Comparison of ENCODE assay signal across 1 cellular context in the genomic region with DNA sequence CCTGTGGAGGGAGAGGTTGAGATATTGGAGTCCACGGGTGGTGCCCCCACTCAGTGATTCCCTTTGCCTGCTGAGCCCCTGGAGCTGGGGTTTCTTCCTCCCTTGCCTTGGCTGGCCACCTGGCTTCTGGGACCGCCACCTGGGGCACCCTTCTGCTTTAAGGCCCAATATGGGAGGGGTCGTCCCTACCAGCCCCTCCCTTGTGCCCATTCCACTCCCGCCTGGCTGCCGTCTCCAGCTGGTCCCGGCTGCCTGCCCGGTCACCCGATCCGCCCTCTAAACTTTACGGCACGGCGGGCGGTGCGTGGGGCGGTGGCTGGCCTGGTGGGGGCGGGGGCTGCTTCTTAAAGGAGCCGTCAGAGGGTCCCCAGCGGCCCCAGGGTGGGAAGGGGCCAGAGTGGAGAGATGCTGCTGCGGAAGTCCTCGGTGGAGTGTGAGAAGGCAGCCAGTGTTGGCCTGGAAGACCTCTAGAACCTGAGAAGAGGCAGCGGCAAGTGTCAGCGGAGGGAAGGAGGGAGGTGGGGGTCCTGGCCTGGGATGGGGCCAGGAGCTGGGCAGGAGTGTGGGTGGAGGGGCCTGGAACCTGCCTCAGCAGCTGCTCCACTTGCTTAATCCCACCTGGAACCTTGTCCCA.
TF ChIP-seq lines count a peak whose summit lies in the region.

No MANE protein-coding gene starts in this region.

TF ChIP-seq in A549, 52 proteins besides CTCF, POLR2A, EP300 and RAD21:
- TF ChIP-seq BHLHE40 (IDR thresholded peaks at IDR 0.05; ENCODE audit: low read depth, low read length) (no peak), POLR2AphosphoS2 (conservative IDR thresholded peaks at IDR 0.05; ENCODE audit: low read length) (no peak), CHD4 (IDR thresholded peaks at IDR 0.05; ENCODE audit: borderline replicate concordance) (no peak), HOXB13 (CRISPR knock-in tag; IDR thresholded peaks at IDR 0.05; ENCODE audit: low read depth) (no peak), FOSL2 (IDR thresholded peaks at IDR 0.05) (no peak), FOSL2 (CRISPR knock-in tag; IDR thresholded peaks at IDR 0.05) (no peak), MAFK (IDR thresholded peaks at IDR 0.05; ENCODE audit: partially characterized antibody) (no peak), HDAC2 (IDR thresholded peaks at IDR 0.05) (no peak)
- TF ChIP-seq, protein P1, sequence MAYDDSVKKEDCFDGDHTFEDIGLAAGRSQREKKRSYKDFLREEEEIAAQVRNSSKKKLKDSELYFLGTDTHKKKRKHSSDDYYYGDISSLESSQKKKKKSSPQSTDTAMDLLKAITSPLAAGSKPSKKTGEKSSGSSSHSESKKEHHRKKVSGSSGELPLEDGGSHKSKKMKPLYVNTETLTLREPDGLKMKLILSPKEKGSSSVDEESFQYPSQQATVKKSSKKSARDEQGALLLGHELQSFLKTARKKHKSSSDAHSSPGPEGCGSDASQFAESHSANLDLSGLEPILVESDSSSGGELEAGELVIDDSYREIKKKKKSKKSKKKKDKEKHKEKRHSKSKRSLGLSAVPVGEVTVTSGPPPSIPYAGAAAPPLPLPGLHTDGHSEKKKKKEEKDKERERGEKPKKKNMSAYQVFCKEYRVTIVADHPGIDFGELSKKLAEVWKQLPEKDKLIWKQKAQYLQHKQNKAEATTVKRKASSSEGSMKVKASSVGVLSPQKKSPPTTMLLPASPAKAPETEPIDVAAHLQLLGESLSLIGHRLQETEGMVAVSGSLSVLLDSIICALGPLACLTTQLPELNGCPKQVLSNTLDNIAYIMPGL (CRISPR knock-in tag; IDR thresholded peaks at IDR 0.05; ENCODE audit: borderline replicate concordance): no peak
